Comparison of ENCODE assay signal across 21 cellular contexts in the genomic region with DNA sequence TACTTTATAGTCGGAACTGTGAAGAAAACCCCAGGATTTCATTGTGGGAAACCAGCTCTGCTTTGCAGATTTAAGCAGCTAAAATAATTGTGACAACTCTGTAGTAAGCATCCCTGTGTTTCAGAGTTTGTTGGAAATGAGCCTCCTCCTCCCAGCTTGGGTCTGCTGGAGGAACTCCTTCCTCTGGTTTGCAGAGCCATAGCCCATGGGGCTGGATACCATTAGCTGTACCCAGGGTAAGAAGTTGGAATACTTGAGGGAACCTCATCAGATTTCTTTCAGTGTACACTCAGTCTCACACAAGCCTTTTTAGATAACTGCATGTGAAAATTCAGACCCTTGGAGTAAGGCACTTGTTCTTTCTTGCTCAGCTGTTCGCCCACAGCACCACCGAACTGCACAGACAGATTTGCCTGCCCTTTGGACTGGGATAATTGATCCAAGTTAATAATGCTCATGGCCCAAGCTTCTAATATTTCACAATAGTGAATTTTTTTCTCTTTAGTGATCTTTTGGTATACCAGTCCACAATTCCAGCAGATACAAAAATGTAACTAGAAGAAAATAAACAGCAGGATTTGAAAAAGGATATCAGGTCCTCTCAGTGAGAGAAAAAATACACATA.
A peak's percentile ranks its signal among the peaks of the same experiment; 100 is the strongest.
DNase-seq lines count a peak whose midpoint lies in the region; ATAC-seq, FAIRE-seq and TF ChIP-seq lines count a peak whose summit lies in the region.
"Had no signal": no experiment of that assay in that cellular context is flagged by ENCODE, and none has a peak within 500 bp of the region (broad histone marks: within the 10 kb centered on the region; RNA-seq: fewer than 3 reads in every experiment).

No MANE protein-coding gene starts in this region.

- no peaks in the 10 kb centered on the region for H3K27me3 ChIP-seq in IMR-90 (ENCODE audit: control insufficient read depth, insufficient read depth, low read length)
- H3K27me3 ChIP-seq in left lung: no peaks in the 10 kb centered on the region
- no peaks in the 10 kb centered on the region for H3K27me3 ChIP-seq in neural progenitor cell
- H3K27me3 ChIP-seq in PC-3 (ENCODE audit: low read length): no peaks in the 10 kb centered on the region
- no peaks in the 10 kb centered on the region for H3K27me3 ChIP-seq in small intestine (ENCODE audit: control insufficient read depth in 2 of 2, insufficient read depth in 2 of 2, low read length in 2 of 2)
- H3K27me3 ChIP-seq: BLaER1, SJCRH30 had no signal

- POLR2A ChIA-PET in A549 (lab: Yijun Ruan, JAX): no interaction called here
- POLR2A ChIA-PET in IMR-90 (lab: Charles Lee; ENCODE audit: unreplicated experiment): interaction anchor here (0.7 kb wide), 1 partner anchor 751 kb away, joined by 4 read pairs; no protein-coding TSS in a partner anchor
- POLR2A ChIA-PET in PC-3 (lab: Charles Lee; ENCODE audit: unreplicated experiment): no interaction called here

- H3F3A ChIP-seq in neural progenitor cell (ENCODE audit: low read depth) (no peaks in the 10 kb centered on the region), PC-3 (ENCODE audit: low read length, unreplicated experiment) (no peaks in the 10 kb centered on the region)

- H2AK5ac ChIP-seq in IMR-90 (ENCODE audit: low read depth, low read length): no peak overlapping the region

- no peak overlapping the region for H3K4me3 Mint-ChIP-seq in neural progenitor cell
- H3K4me3 Mint-ChIP-seq: CD4-positive, alpha-beta memory T cell had no signal

- H3K36me3 Mint-ChIP-seq in neural progenitor cell: no peaks in the 10 kb centered on the region
- H3K36me3 Mint-ChIP-seq: CD4-positive, alpha-beta memory T cell had no signal

- TF ChIP-seq RAD21 in A549 (conservative IDR thresholded peaks at IDR 0.05 in 1 of 2, IDR thresholded peaks at IDR 0.05 in 1 of 2): no peak
- TF ChIP-seq RAD21 in IMR-90 (IDR thresholded peaks at IDR 0.05; ENCODE audit: low read length): no peak

- H3K18ac ChIP-seq in IMR-90 (ENCODE audit: low read depth, low read length): no peak overlapping the region

- CTCF ChIA-PET in A549 (lab: Yijun Ruan, JAX) (no interaction called here), IMR-90 (lab: Yijun Ruan, JAX) (interaction anchor here (1.0 kb wide), 1 partner anchor 130 kb away, joined by 3 read pairs; no protein-coding TSS in a partner anchor), PC-3 (lab: Charles Lee) (no interaction called here)

- H3K9me3 Mint-ChIP-seq in neural progenitor cell: no peaks in the 10 kb centered on the region

- H2BK5ac ChIP-seq in IMR-90 (ENCODE audit: low read depth, low read length, poor library complexity, severe bottlenecking): no peak overlapping the region

- no peak overlapping the region for H2BK20ac ChIP-seq in IMR-90 (ENCODE audit: low read depth, low read length)

- H3K23ac ChIP-seq in IMR-90 (ENCODE audit: low read depth, low read length): no peak overlapping the region

- H3K27ac Mint-ChIP-seq in neural progenitor cell: no peak overlapping the region
- H3K27ac Mint-ChIP-seq: CD4-positive, alpha-beta memory T cell had no signal

- H3K9me3 ChIP-seq in A549: no peaks in the 10 kb centered on the region
- no peaks in the 10 kb centered on the region for H3K9me3 ChIP-seq in IMR-90 (ENCODE audit: control insufficient read depth, insufficient read depth, low read length)
- H3K9me3 ChIP-seq in left lung: no peaks in the 10 kb centered on the region
- H3K9me3 ChIP-seq in neural progenitor cell (ENCODE audit: low read depth): no peaks in the 10 kb centered on the region
- no peaks in the 10 kb centered on the region for H3K9me3 ChIP-seq in PC-3 (ENCODE audit: low read length)
- no peaks in the 10 kb centered on the region for H3K9me3 ChIP-seq in small intestine (ENCODE audit: control insufficient read depth, low read depth)
- H3K9me3 ChIP-seq: BLaER1, HAP-1, SJCRH30 had no signal

- H3K4me3 ChIP-seq in A549 (no peak overlapping the region), IMR-90 (ENCODE audit: insufficient read depth, low read depth, low read length) (no peak overlapping the region), left lung (no peak overlapping the region), neural progenitor cell (no peak overlapping the region), PC-3 (ENCODE audit: low read length) (no peak overlapping the region), small intestine (ENCODE audit: low read depth in 1 of 2, low read length in 2 of 2) (no peak overlapping the region)
- H3K4me3 ChIP-seq: BLaER1, HAP-1, SJCRH30 had no signal

- H3K9me1 ChIP-seq in IMR-90 (ENCODE audit: insufficient read depth, low read length): no peaks in the 10 kb centered on the region

- peaks cover 2% of the 10 kb centered on the region for H3K4me1 Mint-ChIP-seq in neural progenitor cell
- H3K4me1 Mint-ChIP-seq: CD4-positive, alpha-beta memory T cell had no signal

- no peaks in the 10 kb centered on the region for H3K79me1 ChIP-seq in IMR-90 (ENCODE audit: low read depth in 1 of 2, low read length in 2 of 2)

- H2BK120ac ChIP-seq in IMR-90 (ENCODE audit: low read depth, low read length): no peak overlapping the region

- H3K4me1 ChIP-seq in A549 (peaks cover 8% of the 10 kb centered on the region; the same call in 2 of the 3 replicates), IMR-90 (ENCODE audit: control insufficient read depth, insufficient read depth, low read length) (peaks cover 1% of the 10 kb centered on the region; the same call in 1 of the 2 replicates), left lung (no peaks in the 10 kb centered on the region), neural progenitor cell (no peaks in the 10 kb centered on the region), PC-3 (ENCODE audit: insufficient read depth, low read length) (peaks cover 5% of the 10 kb centered on the region), small intestine (ENCODE audit: control insufficient read depth in 2 of 2, insufficient read depth in 1 of 2, low read depth in 1 of 2, low read length in 1 of 2) (no peaks in the 10 kb centered on the region)
- H3K4me1 ChIP-seq: BLaER1, HAP-1, SJCRH30 had no signal

- FAIRE-seq in A549 (lab: Jason Lieb, UNC): no peak
- no peak for FAIRE-seq in small intestine (lab: Jason Lieb, UNC)

- dilution Hi-C loops in IMR-90 (cut with HindIII; ENCODE audit: low sequenced_read_pairs, unreplicated experiment): no loop called here

- DNase-seq in A549 (ENCODE audit: low read depth in 1 of 2, low spot score in 1 of 2): no peak
- DNase-seq in IMR-90: no peak
- no peak for DNase-seq in left lung
- no peak for DNase-seq in neural progenitor cell (ENCODE audit: low spot score)
- no peak for DNase-seq in PC-3
- no peak for DNase-seq in small intestine
- DNase-seq in NCI-H2171 treated with DMSO at 0.1 percent for 48 hours (lab: John Stamatoyannopoulos, UW): no peak
- DNase-seq in AG08395 (ENCODE audit: low spot score): no peak
- DNase-seq: 8988T; CD4-positive, alpha-beta memory T cell; DMS153; GDM1; KG1; NCI-H1417; NCI-H187; NCI-H226; NCI-H526; SJCRH30 had no signal

- 0 out of 3 replicates have a peak overlapping the region, but pooled peaks have one; percentile 12 for H3K4me2 ChIP-seq in A549
- H3K4me2 ChIP-seq in IMR-90 (ENCODE audit: low read depth, low read length): no peak overlapping the region
- no peak overlapping the region for H3K4me2 ChIP-seq in neural progenitor cell
- no peak overlapping the region for H3K4me2 ChIP-seq in PC-3 (ENCODE audit: low read length)
- H3K4me2 ChIP-seq: BLaER1 had no signal

- no peak overlapping the region for H3K56ac ChIP-seq in IMR-90 (ENCODE audit: extremely low read depth, insufficient read depth, low read length)

- TF ChIP-seq POLR2A in A549 (IDR thresholded peaks at IDR 0.05; ENCODE audit: low read length): no peak
- no peak for TF ChIP-seq POLR2A in IMR-90 (IDR thresholded peaks at IDR 0.05; ENCODE audit: low read depth, low read length)

- H3K9ac ChIP-seq in IMR-90 (ENCODE audit: low read depth, low read length) (no peak overlapping the region), neural progenitor cell (no peak overlapping the region), PC-3 (ENCODE audit: low read length) (no peak overlapping the region)
- H3K9ac ChIP-seq: BLaER1 had no signal

- in situ Hi-C loops in IMR-90 (cut with MboI; ENCODE audit: low sequenced_read_pairs): no loop called here

- BruUV-seq in IMR-90 (replicated peaks; lab: Mats Ljungman, UMichigan): no TSS peak
- no TSS peak for BruUV-seq in PC-3 (replicated peaks; lab: Mats Ljungman, UMichigan)

- H4K91ac ChIP-seq in IMR-90 (ENCODE audit: insufficient read depth, low read depth, low read length): no peak overlapping the region

- no peak overlapping the region for H3K4ac ChIP-seq in IMR-90 (ENCODE audit: low read depth, low read length)

- TF ChIP-seq CTCF in A549 (IDR thresholded peaks at IDR 0.05) (no peak), IMR-90 (conservative IDR thresholded peaks at IDR 0.05; ENCODE audit: low read depth, low read length) (no peak), left lung (IDR thresholded peaks at IDR 0.05) (no peak), neural progenitor cell (IDR thresholded peaks at IDR 0.05) (no peak), PC-3 (conservative IDR thresholded peaks at IDR 0.05; ENCODE audit: low read depth, low read length) (no peak)

- no peaks in the 10 kb centered on the region for H3K27me3 Mint-ChIP-seq in neural progenitor cell (ENCODE audit: insufficient read depth, low read depth)
- H3K27me3 Mint-ChIP-seq: CD4-positive, alpha-beta memory T cell had no signal

- peaks cover 9% of the 10 kb centered on the region for H3K9me2 ChIP-seq in PC-3 (replicated peaks; ENCODE audit: low read length)

- H2BK15ac ChIP-seq in IMR-90 (ENCODE audit: low read depth, low read length): no peak overlapping the region

- H4K5ac ChIP-seq in IMR-90 (ENCODE audit: low read depth, low read length): no peak overlapping the region

- H3K79me2 ChIP-seq in neural progenitor cell (ENCODE audit: low read depth): no peaks in the 10 kb centered on the region
- no peaks in the 10 kb centered on the region for H3K79me2 ChIP-seq in PC-3 (ENCODE audit: low read length)

- 36% methylated on average over 3 of the region's 3 CpGs for WGBS in A549 (ENCODE audit: missing lambda C conversion rate)
- WGBS in IMR-90 (ENCODE audit: extremely low coverage in 2 of 2, insufficient read length in 1 of 2), 2 experiments: no CpG with 5 or more reads among the region's 3 CpGs
- 34 to 68% (median 48%) methylated on average over 3 of the region's 3 CpGs for WGBS in small intestine, 3 donors

- H3K36me3 ChIP-seq in IMR-90 (ENCODE audit: control insufficient read depth, insufficient read depth, low read length) (no peaks in the 10 kb centered on the region), left lung (no peaks in the 10 kb centered on the region), neural progenitor cell (no peaks in the 10 kb centered on the region), PC-3 (ENCODE audit: low read depth, low read length) (no peaks in the 10 kb centered on the region), small intestine (ENCODE audit: control insufficient read depth in 2 of 2, insufficient read depth in 2 of 2, low read length in 2 of 2) (no peaks in the 10 kb centered on the region)
- H3K36me3 ChIP-seq: BLaER1, HAP-1, SJCRH30 had no signal

- peak overlapping the region; percentile 42 for H2AK9ac ChIP-seq in IMR-90 (replicated peaks; ENCODE audit: low read depth, low read length, poor library complexity)

- no peak overlapping the region for H2AFZ ChIP-seq in IMR-90 (replicated peaks; ENCODE audit: low read length, poor library complexity)
- peak overlapping the region; percentile 52 for H2AFZ ChIP-seq in neural progenitor cell (replicated peaks)
- no peak overlapping the region for H2AFZ ChIP-seq in PC-3 (ENCODE audit: low read length)

- intact Hi-C loops in IMR-90 (cut with micrococcal nuclease): no loop called here
- intact Hi-C loops in left lung (cut with DNase I): no loop called here
- intact Hi-C loops in PC-3 (cut with micrococcal nuclease): loop anchor here (5.0 kb wide), 1 partner anchor 317 kb away; no protein-coding TSS in a partner anchor

- TF ChIP-seq EP300 in A549 (IDR thresholded peaks at IDR 0.05): no peak

- H3K14ac ChIP-seq in IMR-90 (replicated peaks; ENCODE audit: low read depth, low read length): no peak overlapping the region

- no peak overlapping the region for H4K8ac ChIP-seq in IMR-90 (ENCODE audit: low read depth in 2 of 2, low read length in 2 of 2)

- no peaks in the 10 kb centered on the region for H4K20me1 ChIP-seq in IMR-90 (ENCODE audit: insufficient read depth, low read length)
- H4K20me1 ChIP-seq in neural progenitor cell (ENCODE audit: low read depth): no peaks in the 10 kb centered on the region
- no peaks in the 10 kb centered on the region for H4K20me1 ChIP-seq in PC-3 (ENCODE audit: low read length)
- H4K20me1 ChIP-seq: BLaER1 had no signal

- H3K27ac ChIP-seq in A549: 0 out of 6 replicates have a peak overlapping the region, but pooled peaks of 1 of the 2 experiments have one; percentile 7
- no peak overlapping the region for H3K27ac ChIP-seq in IMR-90 (ENCODE audit: insufficient read depth, low read length)
- H3K27ac ChIP-seq in left lung: no peak overlapping the region
- no peak overlapping the region for H3K27ac ChIP-seq in neural progenitor cell
- no peak overlapping the region for H3K27ac ChIP-seq in PC-3 (ENCODE audit: low read length)
- H3K27ac ChIP-seq in small intestine (ENCODE audit: low read depth in 1 of 2, low read length in 1 of 2): no peak overlapping the region
- H3K27ac ChIP-seq: BLaER1, SJCRH30 had no signal

- ATAC-seq in A549: no peak
- ATAC-seq in IMR-90 (ENCODE audit: low read depth): peak; percentile 44
- peak; percentile 41 for ATAC-seq in left lung
- no peak for ATAC-seq in PC-3
- ATAC-seq: Panc1 had no signal

Comparison
In these comparisons a context has a peak if more than half of its experiments do, and no peak if none do; other contexts are left out.
1. ATAC-seq: peak in IMR-90 (single experiment) and left lung (single experiment); none in A549 (0 of 2) and PC-3 (single experiment).